34 cellular contexts compared by ENCODE assay signal in the genomic region with DNA sequence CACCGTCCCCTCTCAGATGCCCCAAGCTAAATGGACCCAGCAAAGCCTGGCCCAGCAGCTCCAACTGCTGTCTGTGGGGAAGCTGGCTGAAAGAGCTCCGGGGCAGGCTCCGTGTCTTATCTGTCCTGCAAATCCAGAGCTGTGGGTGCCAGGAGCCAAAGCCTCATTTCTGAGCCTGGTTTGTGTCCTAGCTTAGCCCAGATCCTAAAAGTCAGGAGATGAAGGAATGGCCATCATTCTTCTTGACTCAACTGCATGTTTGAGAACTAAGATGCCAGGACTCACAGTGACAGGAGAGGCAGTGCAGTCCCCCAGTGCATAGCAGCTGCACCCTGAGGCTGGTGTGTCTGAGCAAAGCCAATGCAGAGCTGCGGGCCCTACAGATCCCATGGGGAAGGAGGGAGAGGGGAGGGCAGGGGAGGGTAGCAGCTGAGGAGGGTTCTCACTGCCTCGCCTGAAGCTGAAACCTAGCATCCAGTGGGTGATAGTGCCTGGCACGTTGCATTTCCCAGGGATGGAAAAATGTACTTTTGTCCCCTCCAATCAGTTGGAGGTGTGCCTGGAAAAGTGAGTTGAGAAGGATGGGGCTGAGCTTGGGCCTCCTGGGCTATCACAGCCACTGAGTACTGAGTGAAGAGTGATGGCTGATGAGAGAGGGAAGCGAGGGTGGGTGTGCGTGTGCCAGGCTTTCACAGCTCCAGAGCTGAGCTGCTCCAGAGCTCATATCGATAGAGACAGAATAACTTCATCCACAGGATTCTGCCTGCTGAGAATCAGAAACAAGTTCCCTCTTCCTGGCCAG. TPM values are rescaled to one million over a fixed set of nuclear protein-coding genes. Genes with fewer than 3 reads are reported as not detected.
A peak's percentile ranks its signal among the peaks of the same experiment; 100 is the strongest.
DNase-seq lines count a peak whose midpoint lies in the region; ATAC-seq, FAIRE-seq and TF ChIP-seq lines count a peak whose summit lies in the region.
"Had no signal": no experiment of that assay in that cellular context is flagged by ENCODE, and none has a peak within 500 bp of the region (broad histone marks: within the 10 kb centered on the region; RNA-seq: fewer than 3 reads in every experiment).

No MANE protein-coding gene starts in this region.

- peak in 1 of 2 donors; percentile 55 for DNase-seq in cardiac muscle cell (ENCODE audit: low read depth in 1 of 2, low spot score in 1 of 2)
- no peak for DNase-seq in cardiac septum (ENCODE audit: low spot score)
- peak; percentile 34 for DNase-seq in ecto neural progenitor cell (ENCODE audit: low spot score)
- no peak for DNase-seq in right cardiac atrium
- no peak for DNase-seq in trophoblast cell
- no peak for DNase-seq in GM12891 (ENCODE audit: insufficient read length, low spot score)
- no peak for DNase-seq in SIG-M5 treated with dmso at 0.1 percent for 504 hours (lab: John Stamatoyannopoulos, UW; ENCODE audit: unreplicated experiment)
- no peak for DNase-seq in stimulated activated CD4-positive, alpha-beta T cell treated with anti-CD3 and anti-CD28 coated beads, Interleukin-4, amount 100 ng/mL, for 4 hours
- DNase-seq: C1 segment of cervical spinal cord; CD4-positive, alpha-beta memory T cell; COR-L47; DMS53; HFFc6; IMR-90; KG1; MG63; NCI-H1105 treated with DMSO at 0.1 percent for 48 hours; NCI-H146; NCI-H1930; NCI-H2107; NCI-H446; NCI-H524 treated with DMSO at 0.1 percent for 48 hours; NCI-H82; NK-92 treated with Interleukin-12 subunit alpha and Interleukin-12 subunit beta, amount 100 ng/mL, for 24 hours; PC-9; SHP77 had no signal

- H3K4me1 ChIP-seq in cardiac muscle cell (ENCODE audit: low read depth) (peaks cover 8% of the 10 kb centered on the region), right cardiac atrium (ENCODE audit: control insufficient read depth, insufficient read depth, low read length) (peaks cover 2% of the 10 kb centered on the region), trophoblast cell (ENCODE audit: control insufficient read depth in 1 of 2, insufficient read depth in 2 of 2, low read length in 2 of 2) (peaks cover 11 to 16% of the 10 kb centered on the region in 2 experiments)
- H3K4me1 ChIP-seq: HAP-1 had no signal

- H3K79me1 ChIP-seq in trophoblast cell (ENCODE audit: low read length), result peaks cover 2% of the 10 kb centered on the region

- H4K8ac ChIP-seq in trophoblast cell (ENCODE audit: low read depth, low read length), result no peak overlapping the region

- WGBS in right cardiac atrium, result 22% methylated on average over 9 of the region's 9 CpGs
- WGBS in trophoblast cell (ENCODE audit: extremely low coverage, insufficient coverage, insufficient read length), result no CpG with 5 or more reads among the region's 9 CpGs

- no peak overlapping the region for H2BK120ac ChIP-seq in trophoblast cell (ENCODE audit: insufficient read depth, low read length, poor library complexity)

- H3K79me2 ChIP-seq in trophoblast cell (ENCODE audit: control insufficient read depth, insufficient read depth, low read length, poor library complexity), result no peaks in the 10 kb centered on the region

- peak overlapping the region; percentile 58 for H3K27ac ChIP-seq in cardiac muscle cell
- no peak overlapping the region for H3K27ac ChIP-seq in right cardiac atrium (ENCODE audit: low read length)
- no peak overlapping the region for H3K27ac ChIP-seq in trophoblast cell (ENCODE audit: low read depth, low read length)
- H3K27ac ChIP-seq: PC-9, SK-N-MC had no signal

- H4K91ac ChIP-seq in trophoblast cell (ENCODE audit: low read depth, low read length), result peak overlapping the region; percentile 32

- FAIRE-seq in GM12891 (lab: Jason Lieb, UNC), result no peak
- FAIRE-seq: A204.1, G401.6 had no signal

- no peak overlapping the region for H3K18ac ChIP-seq in trophoblast cell (ENCODE audit: low read length)

- intact Hi-C loops in cardiac septum (cut with DNase I) (no loop called here), right cardiac atrium (cut with DNase I) (no loop called here)

- no peak overlapping the region for H2BK12ac ChIP-seq in trophoblast cell (ENCODE audit: low read length)

- no peaks in the 10 kb centered on the region for H3K36me3 ChIP-seq in cardiac muscle cell
- H3K36me3 ChIP-seq in trophoblast cell (ENCODE audit: control insufficient read depth in 1 of 2, insufficient read depth in 2 of 2, low read length in 2 of 2), result no peaks in the 10 kb centered on the region
- H3K36me3 ChIP-seq: HAP-1, MG63 had no signal

- H3K23ac ChIP-seq in trophoblast cell (ENCODE audit: low read length), result no peak overlapping the region

- no peak overlapping the region for H4K12ac ChIP-seq in trophoblast cell (ENCODE audit: low read depth, low read length)

- no peak overlapping the region for H2AK5ac ChIP-seq in trophoblast cell (ENCODE audit: low read length)

- H2BK5ac ChIP-seq in trophoblast cell (ENCODE audit: low read depth, low read length, poor library complexity), result no peak overlapping the region

- no peak overlapping the region for H3K4ac ChIP-seq in trophoblast cell (ENCODE audit: low read depth, low read length)

- no peak overlapping the region for H3K9ac ChIP-seq in trophoblast cell (ENCODE audit: low read length)

- no peak overlapping the region for H2AFZ ChIP-seq in trophoblast cell (ENCODE audit: insufficient read depth, low read length, poor library complexity)
- H2AFZ ChIP-seq: GM23338, PC-9 had no signal

- no peak overlapping the region for H3K14ac ChIP-seq in trophoblast cell (ENCODE audit: low read length)

- no peak overlapping the region for H3K4me2 ChIP-seq in trophoblast cell (ENCODE audit: low read length)
- H3K4me2 ChIP-seq: GM23338, PC-9 had no signal

- H3K4me3 ChIP-seq in cardiac muscle cell (no peak overlapping the region), right cardiac atrium (ENCODE audit: low read length) (no peak overlapping the region), trophoblast cell (ENCODE audit: low read depth, low read length) (no peak overlapping the region)
- H3K4me3 ChIP-seq: GM23338, HAP-1, MG63, PC-9, SK-N-MC had no signal

- H3K9me3 ChIP-seq in cardiac muscle cell (ENCODE audit: low read depth), result no peaks in the 10 kb centered on the region
- no peaks in the 10 kb centered on the region for H3K9me3 ChIP-seq in right cardiac atrium (ENCODE audit: control insufficient read depth, low read length)
- no peaks in the 10 kb centered on the region for H3K9me3 ChIP-seq in trophoblast cell (ENCODE audit: insufficient read depth, low read depth, low read length)
- H3K9me3 ChIP-seq: HAP-1, MG63 had no signal

- ATAC-seq in right cardiac atrium, result peak; percentile 81 to 94
- ATAC-seq: GM23338 had no signal

- H3K27me3 ChIP-seq in cardiac muscle cell, result peaks cover 6% of the 10 kb centered on the region
- no peaks in the 10 kb centered on the region for H3K27me3 ChIP-seq in right cardiac atrium (ENCODE audit: control insufficient read depth, insufficient read depth)
- H3K27me3 ChIP-seq in trophoblast cell (ENCODE audit: insufficient read depth, low read length), result no peaks in the 10 kb centered on the region

- no peak for TF ChIP-seq CTCF in cardiac muscle cell (IDR thresholded peaks at IDR 0.05; ENCODE audit: low read depth, low read length)

- no peak for TF ChIP-seq POLR2A in GM12891 (IDR thresholded peaks at IDR 0.05; ENCODE audit: low read depth, low read length)

TF ChIP-seq in GM12891, 5 proteins besides CTCF, POLR2A, EP300 and RAD21:
- no peak for TF ChIP-seq POU2F2 (IDR thresholded peaks at IDR 0.05; ENCODE audit: low read depth, low read length)
- TF ChIP-seq POLR2AphosphoS5 (IDR thresholded peaks at IDR 0.05; ENCODE audit: low read depth, low read length), result no peak
- no peak for TF ChIP-seq PAX5 (IDR thresholded peaks at IDR 0.05; ENCODE audit: insufficient read depth, low read length, severe bottlenecking)
- TF ChIP-seq SPI1 (IDR thresholded peaks at IDR 0.05; ENCODE audit: low read depth, low read length), result no peak
- TF ChIP-seq TAF1 (IDR thresholded peaks at IDR 0.05; ENCODE audit: low read depth, low read length), result no peak

RNA-seq across cellular contexts. Expression of a gene that starts 24.5 kb away (rescaled TPM):
- 0.07 TPM in 1 of 2 replicates, not detected in the other for total RNA-seq in cardiac muscle cell
- polyA plus RNA-seq in cardiac muscle cell, result 0.34 TPM in 1 of 2 replicates, not detected in the other
- total RNA-seq in cardiac septum, result 0.67 TPM
- under 1 TPM; 0.38 to 0.94 (median 0.67) TPM for total RNA-seq in right cardiac atrium
- 0.45 TPM for polyA plus RNA-seq in right cardiac atrium
- 0.10 and 0.33 TPM in 2 replicates for polyA plus RNA-seq in trophoblast cell (2013)
- not detected for polyA plus RNA-seq in GM12891 (2012; ENCODE audit: low read depth, missing spikeins)
- total RNA-seq: CD4-positive, alpha-beta memory T cell; Daoy; GM23338; HFFc6; IMR-90; PC-9; RPMI7951 had no signal
- polyA plus RNA-seq: AG04450; CD4-positive, alpha-beta memory T cell; GM23338; IMR-90 had no signal

RNA-seq across cellular contexts. Expression of a gene that starts 56.0 kb away (rescaled TPM):
- total RNA-seq in cardiac muscle cell (not detected in 2 replicates), cardiac septum (not detected), right cardiac atrium (not detected)
- polyA plus RNA-seq in cardiac muscle cell (not detected in 2 replicates), right cardiac atrium (not detected)
- not detected in 2 replicates for polyA plus RNA-seq in trophoblast cell (2013)
- polyA plus RNA-seq in GM12891 (2012; ENCODE audit: low read depth, missing spikeins), result not detected
- total RNA-seq: CD4-positive, alpha-beta memory T cell; Daoy; GM23338; HFFc6; IMR-90; PC-9; RPMI7951 had no signal
- polyA plus RNA-seq: AG04450; CD4-positive, alpha-beta memory T cell; GM23338; IMR-90 had no signal
